ENCODE assay signal across 22 cellular contexts in the genomic region with DNA sequence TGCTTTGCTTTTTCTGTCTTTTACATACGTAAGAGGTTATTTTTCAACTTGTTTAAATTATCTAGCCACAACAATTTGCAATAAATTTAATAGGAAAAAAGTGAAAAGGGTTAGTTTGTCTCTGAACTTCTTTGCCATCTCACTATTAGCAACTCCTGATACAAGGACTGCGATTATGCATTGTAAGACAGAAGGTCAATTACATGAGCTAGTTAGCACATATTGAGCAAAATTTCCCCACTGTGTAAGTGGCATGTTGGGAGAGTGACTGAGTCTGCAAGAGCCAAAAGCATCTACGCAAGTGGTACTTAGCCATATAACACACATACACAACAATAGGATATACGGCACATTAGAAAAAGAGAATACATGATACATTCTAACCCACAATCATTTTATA.
"Had no signal": no experiment of that assay in that cellular context is flagged by ENCODE, and none has a peak within 500 bp of the region (broad histone marks: within the 10 kb centered on the region; RNA-seq: fewer than 3 reads in every experiment).

No MANE protein-coding gene starts in this region.

- ATAC-seq: K562, T-cell had no signal

- H3K4me1 ChIP-seq: SJSA1 had no signal

- H3K9ac ChIP-seq: SK-N-SH had no signal

- H3K4me2 ChIP-seq: SK-N-SH had no signal

- DNase-seq: MV-4-11, NCI-H1048, NCI-H1105, NCI-H1417, NCI-H1436 treated with DMSO at 0.1 percent for 48 hours, NCI-H1694, NCI-H187 treated with DMSO at 0.1 percent for 48 hours, NCI-H2029 treated with DMSO at 0.1 percent for 48 hours, NCI-H2171 treated with DMSO at 0.1 percent for 48 hours, NCI-H345, NCI-H510A treated with DMSO at 0.1 percent for 48 hours, NCI-H69, NCI-H774, Right ventricle myocardium superior, RPMI8226, SIG-M5, SK-N-SH, SW 1271, T-cell had no signal

- H3K36me3 ChIP-seq: SJSA1 had no signal

- H3K9me3 ChIP-seq: SJSA1, SK-N-SH had no signal

- H3K27me3 ChIP-seq: SJSA1 had no signal

- H3K4me3 ChIP-seq: K562, SJSA1 had no signal

- H3K27ac ChIP-seq: HL-60, SJSA1 had no signal
